Comparison of ENCODE assay signal across 25 cellular contexts in genomic region chr2:16275718-16276117, GRCh38.
A peak's percentile ranks its signal among the peaks of the same experiment; 100 is the strongest.
DNase-seq lines count a peak whose midpoint lies in the region; ATAC-seq and TF ChIP-seq lines count a peak whose summit lies in the region.
"Had no signal": no experiment of that assay in that cellular context is flagged by ENCODE, and none has a peak within 500 bp of the region (broad histone marks: within the 10 kb centered on the region; RNA-seq: fewer than 3 reads in every experiment).

No MANE protein-coding gene starts in this region.

- H3K27me3 ChIP-seq in BE2C (no peaks in the 10 kb centered on the region), gastrocnemius medialis (no peaks in the 10 kb centered on the region), dorsolateral prefrontal cortex (no peaks in the 10 kb centered on the region)
- H3K27me3 ChIP-seq: BLaER1 had no signal

- peak overlapping the region; percentile 1 for H3K27ac Mint-ChIP-seq in neural crest cell (ENCODE audit: unreplicated experiment)
- H3K27ac Mint-ChIP-seq: B cell; CD4-positive, alpha-beta memory T cell; CD4-positive, CD25-positive, alpha-beta regulatory T cell; CD8-positive, alpha-beta memory T cell had no signal

- peaks cover 26% of the 10 kb centered on the region for H3K4me1 Mint-ChIP-seq in neural crest cell
- H3K4me1 Mint-ChIP-seq: B cell; CD14-positive monocyte; CD4-positive, alpha-beta memory T cell; CD4-positive, CD25-positive, alpha-beta regulatory T cell; CD8-positive, alpha-beta memory T cell had no signal

- no peaks in the 10 kb centered on the region for H3K27me3 Mint-ChIP-seq in neural crest cell (ENCODE audit: low read depth)
- H3K27me3 Mint-ChIP-seq: CD4-positive, alpha-beta memory T cell; CD4-positive, CD25-positive, alpha-beta regulatory T cell had no signal

- H3K4me3 ChIP-seq in BE2C (ENCODE audit: low read depth, low read length) (no peak overlapping the region), gastrocnemius medialis (no peak overlapping the region), dorsolateral prefrontal cortex (no peak overlapping the region)
- H3K4me3 ChIP-seq: A549, BLaER1 had no signal

- H3K9me3 ChIP-seq in BE2C = peaks cover 5% of the 10 kb centered on the region
- H3K9me3 ChIP-seq in gastrocnemius medialis = no peaks in the 10 kb centered on the region
- H3K9me3 ChIP-seq: A549, BLaER1 had no signal

- intact Hi-C loops in gastrocnemius medialis (cut with DNase I; ENCODE audit: low total_unique reads) (no loop called here), dorsolateral prefrontal cortex (cut with DNase I) (no loop called here)

- no peaks in the 10 kb centered on the region for H3K9me3 Mint-ChIP-seq in neural crest cell
- H3K9me3 Mint-ChIP-seq: CD14-positive monocyte had no signal

- TF ChIP-seq CTCF in BE2C (IDR thresholded peaks at IDR 0.05; ENCODE audit: low read depth, low read length) (no peak), neural crest cell (conservative IDR thresholded peaks at IDR 0.05) (no peak), gastrocnemius medialis (IDR thresholded peaks at IDR 0.05 in 4 of 5, conservative IDR thresholded peaks at IDR 0.05 in 1 of 5) (no peak), dorsolateral prefrontal cortex (IDR thresholded peaks at IDR 0.05 in 54 of 56, conservative IDR thresholded peaks at IDR 0.05 in 2 of 56; ENCODE audit: low read depth in 1 of 56, partially characterized antibody in 56 of 56) (no peak)

- peak; percentile 30 to 56 for ATAC-seq in gastrocnemius medialis
- ATAC-seq in HG03159 (IDR thresholded peaks at IDR 0.05; ENCODE audit: unreplicated experiment) = no peak
- ATAC-seq: A549 had no signal

- in situ Hi-C loops in gastrocnemius medialis (cut with MboI; ENCODE audit: low sequenced_read_pairs in 4 of 4) = loop anchor here in 3 of 4 donors (25.0 kb wide), 2 partner anchors 338 to 638 kb away; partner anchors contain the start of gene MYCN (in 1 of the 3)

- peaks cover 3% of the 10 kb centered on the region for H3K36me3 Mint-ChIP-seq in neural crest cell (ENCODE audit: low read depth)
- H3K36me3 Mint-ChIP-seq: CD14-positive monocyte; CD4-positive, alpha-beta memory T cell; CD4-positive, CD25-positive, alpha-beta regulatory T cell; CD8-positive, alpha-beta memory T cell had no signal

- H3K27ac ChIP-seq in gastrocnemius medialis (no peak overlapping the region), dorsolateral prefrontal cortex (no peak overlapping the region)
- H3K27ac ChIP-seq: 22Rv1, A549, BLaER1 had no signal

- no peak overlapping the region for H3K4me3 Mint-ChIP-seq in neural crest cell
- H3K4me3 Mint-ChIP-seq: B cell; CD14-positive monocyte; CD4-positive, alpha-beta memory T cell; CD4-positive, CD25-positive, alpha-beta regulatory T cell; CD8-positive, alpha-beta memory T cell had no signal

- TF ChIP-seq POLR2A in gastrocnemius medialis (IDR thresholded peaks at IDR 0.05) = no peak

- H3K4me1 ChIP-seq in BE2C = peaks cover 27% of the 10 kb centered on the region
- H3K4me1 ChIP-seq in gastrocnemius medialis = no peaks in the 10 kb centered on the region
- H3K4me1 ChIP-seq: A549, BLaER1 had no signal

- DNase-seq in BE2C (peak; percentile 100), cerebellar cortex (ENCODE audit: low spot score) (peak; percentile 8), neural crest cell (ENCODE audit: low read depth, low spot score) (no peak), gastrocnemius medialis (no peak), NOMO-1 treated with DMSO at 0.1 percent for 48 hours (lab: John Stamatoyannopoulos, UW; ENCODE audit: unreplicated experiment) (no peak), dorsolateral prefrontal cortex (no peak)
- DNase-seq: AML-193; C1 segment of cervical spinal cord; CD4-positive, alpha-beta memory T cell; CD4-positive, CD25-positive, alpha-beta regulatory T cell; CD8-positive, alpha-beta memory T cell; COR-L47; DMS 273 treated with DMSO at 0.1 percent for 48 hours; DMS153; DMS53; DMS79; DND-41; EL; GF-D8 had no signal

- H3K36me3 ChIP-seq in BE2C = no peaks in the 10 kb centered on the region
- no peaks in the 10 kb centered on the region for H3K36me3 ChIP-seq in gastrocnemius medialis
- H3K36me3 ChIP-seq: BLaER1 had no signal

Comparison
In these comparisons a context has a peak if more than half of its experiments do, and no peak if none do; other contexts are left out.
1. DNase-seq: peak in BE2C (single experiment) and cerebellar cortex (single experiment); none in neural crest cell (single experiment), gastrocnemius medialis (0 of 2), NOMO-1 treated with DMSO at 0.1 percent for 48 hours (single experiment) and dorsolateral prefrontal cortex (0 of 10).